Comparison of ENCODE assay signal across 8 cellular contexts in the genomic region with DNA sequence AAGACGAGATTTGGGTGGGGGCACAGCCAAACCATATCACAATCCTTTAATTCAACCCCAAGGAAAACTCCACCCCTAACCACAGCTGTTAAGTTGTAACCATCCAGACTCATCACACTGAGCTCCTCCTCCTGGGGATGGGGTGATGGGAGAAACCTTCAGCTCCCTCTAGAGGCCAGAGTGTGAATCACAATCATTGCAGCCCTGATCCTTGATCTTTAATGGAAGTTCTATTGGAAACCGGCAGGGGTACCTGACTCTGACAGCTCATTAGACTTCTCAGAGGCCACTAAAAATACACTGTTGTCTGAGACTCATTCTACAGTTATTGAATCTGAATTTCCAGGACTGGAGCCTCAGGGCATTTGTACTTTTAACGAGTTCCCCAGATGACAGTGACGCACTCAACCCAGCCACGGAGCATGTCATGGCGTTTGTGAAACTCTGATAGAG.
A peak's percentile ranks its signal among the peaks of the same experiment; 100 is the strongest.
DNase-seq lines count a peak whose midpoint lies in the region; ATAC-seq and TF ChIP-seq lines count a peak whose summit lies in the region.

No MANE protein-coding gene starts in this region.

- no peak for TF ChIP-seq POLR2A in vagina (IDR thresholded peaks at IDR 0.05)

- DNase-seq in activated T-cell treated with anti-CD3 and anti-CD28 coated beads, Interleukin-2, amount 50 U/mL, for 48 hours = peak; percentile 27 to 37
- no peak for DNase-seq in activated T-cell treated with anti-CD3 and anti-CD28 coated beads, Interleukin-2, amount 50 U/mL, for 1 hour
- DNase-seq in SJCRH30 (peak; percentile 59 to 83), fibroblast of villous mesenchyme (ENCODE audit: low read depth) (no peak), renal cortical epithelial cell (ENCODE audit: low read depth) (peak; percentile 23), vagina (ENCODE audit: extremely low spot score in 2 of 2) (no peak)

- TF ChIP-seq CTCF in LNCAP (IDR thresholded peaks at IDR 0.05) (peak; percentile 67; the same call in 1 of the 2 replicates), fibroblast of villous mesenchyme (IDR thresholded peaks at IDR 0.05; ENCODE audit: insufficient read depth, low read depth, low read length) (peak; percentile 48), vagina (IDR thresholded peaks at IDR 0.05) (peak in 1 of 3 experiments; percentile 12)

- H3K36me3 ChIP-seq in SJCRH30 (no peaks in the 10 kb centered on the region), vagina (no peaks in the 10 kb centered on the region)

- H3K4me1 ChIP-seq in SJCRH30 (no peaks in the 10 kb centered on the region), vagina (no peaks in the 10 kb centered on the region)

- H3K27me3 ChIP-seq in SJCRH30 = no peaks in the 10 kb centered on the region
- H3K27me3 ChIP-seq in vagina = no peaks in the 10 kb centered on the region

- H3K9me3 ChIP-seq in SJCRH30 (replicated peaks) (0 out of 2 replicates have a peak, but pooled peaks cover 11% of the 10 kb centered on the region), vagina (no peaks in the 10 kb centered on the region)

- H3K27ac ChIP-seq in SJCRH30 = no peak overlapping the region
- no peak overlapping the region for H3K27ac ChIP-seq in vagina

- H3K4me3 ChIP-seq in SJCRH30 = no peak overlapping the region
- H3K4me3 ChIP-seq in fibroblast of villous mesenchyme (ENCODE audit: low read depth, low read length) = no peak overlapping the region
- no peak overlapping the region for H3K4me3 ChIP-seq in vagina

- ATAC-seq in GM19467 (IDR thresholded peaks at IDR 0.05; ENCODE audit: unreplicated experiment) = no peak

- intact Hi-C loops in vagina (cut with DNase I) = no loop called here

Comparison
In these comparisons a context has a peak if more than half of its experiments do, and no peak if none do; other contexts are left out.
1. DNase-seq: peak in activated T-cell treated with anti-CD3 and anti-CD28 coated beads, Interleukin-2, amount 50 U/mL, for 48 hours (2 of 2), SJCRH30 (2 of 2) and renal cortical epithelial cell (single experiment); none in activated T-cell treated with anti-CD3 and anti-CD28 coated beads, Interleukin-2, amount 50 U/mL, for 1 hour (single experiment), fibroblast of villous mesenchyme (single experiment) and vagina (0 of 2).